In the genomic region with DNA sequence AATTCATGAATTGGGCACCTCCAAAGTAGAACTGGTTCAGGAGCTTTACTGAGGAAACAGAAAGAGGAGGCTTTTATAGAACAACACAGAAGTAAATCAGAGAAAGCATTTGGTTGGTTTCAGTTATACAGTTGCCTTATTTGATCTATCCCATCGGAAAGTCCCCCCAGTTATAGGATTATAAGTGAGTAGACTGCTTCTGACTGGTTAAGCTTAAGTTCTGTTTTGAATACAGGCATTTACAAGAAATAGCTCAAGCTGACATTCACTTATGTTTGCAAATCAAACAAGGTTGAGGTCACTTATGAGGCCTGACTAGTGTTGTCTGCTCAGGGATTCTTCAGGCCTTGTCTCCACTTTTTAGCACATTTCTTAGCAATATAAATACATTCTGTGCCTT, we compare ENCODE assay signal across 20 cellular contexts.
"Had no signal": no experiment of that assay in that cellular context is flagged by ENCODE, and none has a peak within 500 bp of the region (broad histone marks: within the 10 kb centered on the region; RNA-seq: fewer than 3 reads in every experiment).

No MANE protein-coding gene starts in this region.

- ATAC-seq: foreskin keratinocyte; left cardiac atrium; left ventricle myocardium superior; naive thymus-derived CD4-positive, alpha-beta T cell; sciatic nerve had no signal

- H3K27me3 Mint-ChIP-seq: naive thymus-derived CD4-positive, alpha-beta T cell; type B pancreatic cell had no signal

- DNase-seq: colonic mucosa; dermis blood vessel endothelial cell; endodermal cell; erythroblast; foreskin keratinocyte; kidney; left cardiac atrium; left ventricle myocardium superior; naive thymus-derived CD4-positive, alpha-beta T cell; nephron progenitor cell; posterior cingulate gyrus; stimulated activated CD4-positive, alpha-beta T cell treated with anti-CD3 and anti-CD28 coated beads, Interleukin-2, amount 100 ng/mL, for 24 hours; stimulated activated CD4-positive, alpha-beta T cell treated with anti-CD3 and anti-CD28 coated beads, Interleukin-4, amount 100 ng/mL, for 4 hours; stimulated activated naive CD4-positive, alpha-beta T cell had no signal

- H3K4me1 Mint-ChIP-seq: endodermal cell; naive thymus-derived CD4-positive, alpha-beta T cell; nephron progenitor cell had no signal

- H3K4me1 ChIP-seq: colonic mucosa, foreskin keratinocyte, suprapubic skin, thyroid gland had no signal

- H3K36me3 ChIP-seq: colonic mucosa, neutrophil, suprapubic skin, thyroid gland had no signal

- H3K27ac ChIP-seq: colonic mucosa, foreskin keratinocyte, neutrophil, suprapubic skin, thyroid gland had no signal

- H3K9me3 Mint-ChIP-seq: endodermal cell, nephron progenitor cell had no signal

- H3K27me3 ChIP-seq: colonic mucosa, foreskin keratinocyte, neutrophil, suprapubic skin, thyroid gland had no signal

- H3K4me3 Mint-ChIP-seq: endodermal cell; naive thymus-derived CD4-positive, alpha-beta T cell; nephron progenitor cell; type B pancreatic cell had no signal

- H3K4me3 ChIP-seq: colonic mucosa, lung, suprapubic skin, thyroid gland had no signal

- H3K27ac Mint-ChIP-seq: endodermal cell; naive thymus-derived CD4-positive, alpha-beta T cell; type B pancreatic cell had no signal

- H3K9me3 ChIP-seq: colonic mucosa, neutrophil, suprapubic skin, thyroid gland had no signal
